15 cellular contexts compared by ENCODE assay signal in genomic region chr1:218408942-218409341, GRCh38.
"Had no signal": no experiment of that assay in that cellular context is flagged by ENCODE, and none has a peak within 500 bp of the region (broad histone marks: within the 10 kb centered on the region; RNA-seq: fewer than 3 reads in every experiment).

No MANE protein-coding gene starts in this region.

- H3K9me3 ChIP-seq: gastroesophageal sphincter, testis, upper lobe of right lung had no signal

- ATAC-seq: activated T-helper 17 cell treated with anti-CD3 and anti-CD28 coated beads, Interleukin-2, amount 50 U/mL, for 72 hours; gastroesophageal sphincter; natural killer cell treated with Interleukin-12 subunit alpha and Interleukin-12 subunit beta and Interleukin-15 and Interleukin-18, amount 100 ng/mL, for 72 hours; upper lobe of right lung had no signal

- H3K36me3 ChIP-seq: upper lobe of right lung had no signal

- H3K4me3 ChIP-seq: gastroesophageal sphincter, testis, upper lobe of right lung had no signal

- H3K4me1 ChIP-seq: gastroesophageal sphincter, testis, upper lobe of right lung had no signal

- H3K27me3 ChIP-seq: gastroesophageal sphincter, testis, upper lobe of right lung had no signal

- H3K27ac ChIP-seq: gastroesophageal sphincter, testis, upper lobe of right lung had no signal

- DNase-seq: activated CD4-positive, alpha-beta T cell treated with anti-CD3 and anti-CD28 coated beads, Interleukin-2, amount 10 ng/mL, durations not matched to agents 7 days and 5 days; activated CD4-positive, CD25-positive, alpha-beta regulatory T cell; activated naive CD4-positive, alpha-beta T cell treated with anti-CD3 and anti-CD28 coated beads for 36 hours; activated T-cell treated with anti-CD3 and anti-CD28 coated beads for 4 hours; caudate nucleus; effector memory CD4-positive, alpha-beta T cell; hippocampal formation; mammary epithelial cell; stimulated activated CD4-positive, alpha-beta T cell treated with anti-CD3 and anti-CD28 coated beads, Interleukin-4, amount 100 ng/mL, for 24 hours; T1000; testis; upper lobe of right lung had no signal
